In genomic region chr16:81720973-81721907, GRCh38 we compare ENCODE assay signal across 19 cellular contexts. TPM values are rescaled to one million over a fixed set of nuclear protein-coding genes. Genes with fewer than 3 reads are reported as not detected.
DNase-seq lines count a peak whose midpoint lies in the region; ATAC-seq and TF ChIP-seq lines count a peak whose summit lies in the region.
"Had no signal": no experiment of that assay in that cellular context is flagged by ENCODE, and none has a peak within 500 bp of the region (broad histone marks: within the 10 kb centered on the region; RNA-seq: fewer than 3 reads in every experiment).

No MANE protein-coding gene starts in this region.

- H3K79me2 ChIP-seq in OCI-LY7 (ENCODE audit: insufficient read depth, low read depth, low read length): no peaks in the 10 kb centered on the region

- H3K27ac ChIP-seq in OCI-LY7 (ENCODE audit: low read depth, low read length, poor library complexity, severe bottlenecking): no peak overlapping the region
- H3K27ac ChIP-seq in transverse colon: peak overlapping the region; percentile 38 to 54 (median 52)
- H3K27ac ChIP-seq: PC-9 had no signal

- H4K20me1 ChIP-seq in OCI-LY7 (ENCODE audit: insufficient read depth, low read length): no peaks in the 10 kb centered on the region

- in situ Hi-C loops in transverse colon (cut with MboI; ENCODE audit: low pct_ligation_motif_present in 1 of 4, low pct_unique_long_range_greater_than_20kb in 1 of 4, low sequenced_read_pairs in 3 of 4): loop anchor here in 3 of 4 donors (10.0 kb wide), 3 partner anchors 96 to 356 kb away; no protein-coding TSS in a partner anchor

- H3K36me3 Mint-ChIP-seq in activated CD4-positive, alpha-beta T cell treated with anti-CD3 and anti-CD28 coated beads for 36 hours (ENCODE audit: low read depth): no peaks in the 10 kb centered on the region

- H3K27ac Mint-ChIP-seq in activated CD4-positive, alpha-beta T cell treated with anti-CD3 and anti-CD28 coated beads for 36 hours: peak overlapping the region; percentile 3
- H3K27ac Mint-ChIP-seq: nephron progenitor cell had no signal

- H3K9me3 ChIP-seq in OCI-LY7 (ENCODE audit: low read length) (peaks cover 10% of the 10 kb centered on the region), transverse colon (no peaks in the 10 kb centered on the region)

- BruUV-seq in OCI-LY7 (replicated peaks; lab: Mats Ljungman, UMichigan): no TSS peak

- TF ChIP-seq CTCF in OCI-LY7 (conservative IDR thresholded peaks at IDR 0.05; ENCODE audit: low read length) (0 out of 2 replicates have a peak, but pooled peaks have one; percentile 20), fibroblast of pulmonary artery (IDR thresholded peaks at IDR 0.05; ENCODE audit: low read length, missing control alignments) (no peak), transverse colon (IDR thresholded peaks at IDR 0.05) (no peak)

- peaks cover 28% of the 10 kb centered on the region for H3K4me1 Mint-ChIP-seq in activated CD4-positive, alpha-beta T cell treated with anti-CD3 and anti-CD28 coated beads for 36 hours

- H3K4me2 ChIP-seq in OCI-LY7 (ENCODE audit: low read length): no peak overlapping the region
- H3K4me2 ChIP-seq: PC-9 had no signal

- no peaks in the 10 kb centered on the region for H3K36me3 ChIP-seq in OCI-LY7 (ENCODE audit: insufficient read depth, low read length)
- H3K36me3 ChIP-seq in transverse colon: no peaks in the 10 kb centered on the region

- H3K4me3 Mint-ChIP-seq in activated CD4-positive, alpha-beta T cell treated with anti-CD3 and anti-CD28 coated beads for 36 hours: no peak overlapping the region
- H3K4me3 Mint-ChIP-seq: nephron progenitor cell had no signal

- intact Hi-C loops in activated CD4-positive, alpha-beta T cell treated with anti-CD3 and anti-CD28 coated beads for 36 hours (cut with DNase I, micrococcal nuclease): no loop called here
- intact Hi-C loops in OCI-LY7 (cut with micrococcal nuclease; ENCODE audit: unreplicated experiment) (loop anchor here (5.0 kb wide), 1 partner anchor 514 kb away; no protein-coding TSS in a partner anchor), transverse colon (cut with DNase I; ENCODE audit: low total_unique reads) (loop anchor here (5.0 kb wide), 2 partner anchors 99 to 324 kb away; no protein-coding TSS in a partner anchor)

- no peaks in the 10 kb centered on the region for H3K27me3 ChIP-seq in transverse colon

- CTCF ChIA-PET in activated CD4-positive, alpha-beta T cell treated with anti-CD3 and anti-CD28 coated beads for 36 hours (lab: Charles Lee): interaction anchor here (0.7 to 4.1 kb wide), 5 partner anchors 8 to 355 kb away, joined by 3 to 31 read pairs (median 4); no protein-coding TSS in a partner anchor
- CTCF ChIA-PET in OCI-LY7 (lab: Charles Lee; ENCODE audit: unreplicated experiment): no interaction called here

- H3K4me3 ChIP-seq in OCI-LY7 (ENCODE audit: low read depth, low read length, poor library complexity, severe bottlenecking) (no peak overlapping the region), fibroblast of pulmonary artery (replicated peaks; ENCODE audit: low read depth, low read length) (no peak overlapping the region), transverse colon (no peak overlapping the region)
- H3K4me3 ChIP-seq: PC-9 had no signal

- TF ChIP-seq POLR2A in transverse colon (IDR thresholded peaks at IDR 0.05): no peak

- no peaks in the 10 kb centered on the region for H3K9me2 ChIP-seq in OCI-LY7 (ENCODE audit: insufficient read depth, low read length)

- H3K4me1 ChIP-seq in OCI-LY7 (ENCODE audit: insufficient read depth, low read length, poor library complexity, severe bottlenecking): peaks cover 24% of the 10 kb centered on the region
- peaks cover 0 to 19% (median 3%) of the 10 kb centered on the region in 4 donors for H3K4me1 ChIP-seq in transverse colon

- DNase-seq in activated CD4-positive, alpha-beta T cell treated with anti-CD3 and anti-CD28 coated beads for 36 hours: no peak
- no peak for DNase-seq in activated CD4-positive, alpha-beta T cell treated with anti-CD3 and anti-CD28 coated beads, Interleukin-2, amount 50 U/mL, for 1 hour
- DNase-seq in OCI-LY7 (ENCODE audit: low spot score) (no peak), fibroblast of pulmonary artery (ENCODE audit: low read depth) (peak; percentile 34), transverse colon (no peak), dedifferentiated amniotic fluid mesenchymal stem cell (ENCODE audit: extremely low spot score) (no peak), epidermal melanocyte (ENCODE audit: insufficient read length, low spot score) (no peak), NCI-H748 treated with DMSO at 0.1 percent for 48 hours (lab: John Stamatoyannopoulos, UW) (no peak)
- DNase-seq: activated CD4-positive, CD25-positive, alpha-beta regulatory T cell; activated gamma-delta T cell; anterior cingulate cortex; EL; head of caudate nucleus; NCI-H146; NCI-H446; nephron progenitor cell; PC-9; stimulated activated naive CD4-positive, alpha-beta T cell treated with Interleukin-2 at 50 U/mL for 16 hours; T-helper 1 cell had no signal

- POLR2A ChIA-PET in activated CD4-positive, alpha-beta T cell treated with anti-CD3 and anti-CD28 coated beads for 36 hours (lab: Charles Lee): no interaction called here
- POLR2A ChIA-PET in OCI-LY7 (lab: Charles Lee): no interaction called here

- ATAC-seq in activated CD4-positive, alpha-beta T cell treated with anti-CD3 and anti-CD28 coated beads for 36 hours: no peak

- WGBS in transverse colon (ENCODE audit: low coverage in 1 of 2), 2 donors: 58 to 73% methylated on average over 5 to 10 of the region's 10 CpGs

- peaks cover 8% of the 10 kb centered on the region for H3K9me3 Mint-ChIP-seq in activated CD4-positive, alpha-beta T cell treated with anti-CD3 and anti-CD28 coated beads for 36 hours (ENCODE audit: low read depth)
- H3K9me3 Mint-ChIP-seq: nephron progenitor cell had no signal

- H3K27me3 Mint-ChIP-seq in activated CD4-positive, alpha-beta T cell treated with anti-CD3 and anti-CD28 coated beads for 36 hours: no peaks in the 10 kb centered on the region

- TF ChIP-seq EP300 in transverse colon (IDR thresholded peaks at IDR 0.05; ENCODE audit: low read depth): no peak

- no peak overlapping the region for H2AFZ ChIP-seq in OCI-LY7 (ENCODE audit: low read length)
- H2AFZ ChIP-seq: PC-9 had no signal

RNA-seq across cellular contexts. Expression of gene PLCG2, which starts 57.9 kb away (rescaled TPM):
- total RNA-seq in activated CD4-positive, alpha-beta T cell treated with anti-CD3 and anti-CD28 coated beads for 36 hours: 1 to 10 TPM; 7.0 to 7.6 TPM
- total RNA-seq in OCI-LY7 (2014; rRNA removed; shearing (Covaris generic)): 196 and 198 TPM in 2 replicates
- 464 and 485 TPM in 2 replicates for total RNA-seq in OCI-LY7 (2022)
- 10 to 100 TPM in 3 of 4 donors, 1 to 10 TPM in 1; 9.0 to 65.9 (median 28.6) TPM for total RNA-seq in transverse colon

Comparison
In these comparisons a context has a peak if more than half of its experiments do, and no peak if none do; other contexts are left out.
1. intact Hi-C loops: an anchor here in OCI-LY7 (5.0 kb wide) and transverse colon (5.0 kb wide); none called in activated CD4-positive, alpha-beta T cell treated with anti-CD3 and anti-CD28 coated beads for 36 hours.